Comparison of ENCODE assay signal across 17 cellular contexts in the genomic region with DNA sequence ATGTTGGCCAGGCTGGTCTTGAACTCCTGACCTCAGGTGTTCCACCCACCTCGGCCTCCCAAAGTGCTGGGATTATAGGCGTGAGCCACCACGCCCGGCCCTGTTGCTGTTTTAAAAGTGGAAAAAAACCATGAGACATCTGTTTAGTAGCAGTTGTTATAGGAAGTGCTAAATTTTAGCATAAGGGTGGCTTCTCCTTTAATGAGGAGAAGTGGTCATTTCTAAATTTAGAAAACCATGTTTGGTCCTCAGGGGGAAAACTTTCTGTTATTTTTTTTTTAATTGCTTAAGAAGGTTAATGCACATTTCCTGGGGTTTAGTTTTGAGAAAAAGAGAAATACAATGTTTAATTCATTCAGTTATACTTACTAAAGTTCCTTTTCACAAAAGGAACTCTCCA.
DNase-seq lines count a peak whose midpoint lies in the region; ATAC-seq and TF ChIP-seq lines count a peak whose summit lies in the region.
"Had no signal": no experiment of that assay in that cellular context is flagged by ENCODE, and none has a peak within 500 bp of the region (broad histone marks: within the 10 kb centered on the region; RNA-seq: fewer than 3 reads in every experiment).

No MANE protein-coding gene starts in this region.

- H3K9ac ChIP-seq in Karpas-422 (ENCODE audit: low read length) = no peak overlapping the region

- ATAC-seq in WTC11 (no peak), GM21367 (IDR thresholded peaks at IDR 0.05; ENCODE audit: unreplicated experiment) (no peak)
- ATAC-seq: A549, Panc1 had no signal

- CTCF ChIA-PET in WTC11 (lab: Charles Lee) = no interaction called here

- no peaks in the 10 kb centered on the region for H3K9me3 ChIP-seq in Karpas-422 (ENCODE audit: low read length)
- H3K9me3 ChIP-seq: A549 had no signal

- H3K9me3 Mint-ChIP-seq in CD14-positive monocyte (no peaks in the 10 kb centered on the region), WTC11 (no peaks in the 10 kb centered on the region)
- H3K9me3 Mint-ChIP-seq: CD4-positive, alpha-beta memory T cell had no signal

- no peak overlapping the region for H3K4me3 ChIP-seq in Karpas-422 (ENCODE audit: low read length)
- H3K4me3 ChIP-seq: A549 had no signal

- H3K4me1 Mint-ChIP-seq in CD14-positive monocyte (peaks cover 33% of the 10 kb centered on the region), WTC11 (peaks cover 57% of the 10 kb centered on the region)
- H3K4me1 Mint-ChIP-seq: CD4-positive, alpha-beta memory T cell had no signal

- no peaks in the 10 kb centered on the region for H4K20me1 ChIP-seq in Karpas-422 (ENCODE audit: insufficient read depth, low read depth, low read length)

- H3K27me3 Mint-ChIP-seq in CD14-positive monocyte (ENCODE audit: low read depth in 3 of 3) (no peaks in the 10 kb centered on the region), WTC11 (ENCODE audit: low read depth) (no peaks in the 10 kb centered on the region)

- peak overlapping the region; percentile 40 for H3K4me2 ChIP-seq in Karpas-422 (ENCODE audit: low read depth, low read length, poor library complexity, severe bottlenecking)
- H3K4me2 ChIP-seq: A549 had no signal

- H3K27ac Mint-ChIP-seq in CD14-positive monocyte (peak overlapping the region; percentile 73 to 93 (median 90)), WTC11 (peak overlapping the region; percentile 58; the same call in 1 of the 2 replicates)
- H3K27ac Mint-ChIP-seq: CD4-positive, alpha-beta memory T cell had no signal

- H3K36me3 ChIP-seq in Karpas-422 (ENCODE audit: insufficient read depth, low read length) = no peaks in the 10 kb centered on the region

- TF ChIP-seq CTCF in CD14-positive monocyte (IDR thresholded peaks at IDR 0.05) (no peak), WTC11 (IDR thresholded peaks at IDR 0.05) (no peak)

- POLR2A ChIA-PET in WTC11 (lab: Charles Lee) = no interaction called here

- H3K4me1 ChIP-seq in Karpas-422 (ENCODE audit: low read length) = peaks cover 38% of the 10 kb centered on the region
- H3K4me1 ChIP-seq: A549 had no signal

- H3K36me3 Mint-ChIP-seq in CD14-positive monocyte (no peaks in the 10 kb centered on the region), WTC11 (no peaks in the 10 kb centered on the region)
- H3K36me3 Mint-ChIP-seq: CD4-positive, alpha-beta memory T cell had no signal

- no peaks in the 10 kb centered on the region for H3K27me3 ChIP-seq in Karpas-422 (ENCODE audit: low read length)

- H3K4me3 Mint-ChIP-seq in CD14-positive monocyte = peak overlapping the region in 1 of 2 donors; percentile 50
- H3K4me3 Mint-ChIP-seq in WTC11 = no peak overlapping the region
- H3K4me3 Mint-ChIP-seq: CD4-positive, alpha-beta memory T cell had no signal

- intact Hi-C loops in CD14-positive monocyte (cut with micrococcal nuclease) = no loop called here

- H3K27ac ChIP-seq in Karpas-422 (ENCODE audit: low read length) = peak overlapping the region; percentile 30; the same call in 1 of the 2 replicates
- H3K27ac ChIP-seq: A549 had no signal

- H3K9me2 ChIP-seq in Karpas-422 (replicated peaks; ENCODE audit: insufficient read depth, low read length) = no peaks in the 10 kb centered on the region

- H3K79me2 ChIP-seq in Karpas-422 (ENCODE audit: low read length) = no peaks in the 10 kb centered on the region

- DNase-seq in CD14-positive monocyte (ENCODE audit: low spot score) (no peak), Karpas-422 (no peak), NOMO-1 treated with DMSO at 0.1 percent for 48 hours (lab: John Stamatoyannopoulos, UW; ENCODE audit: unreplicated experiment) (peak; percentile 71), WTC11 (ENCODE audit: low spot score) (no peak), NCI-H2081 (lab: John Stamatoyannopoulos, UW) (no peak), NCI-H2196 (lab: John Stamatoyannopoulos, UW; ENCODE audit: unreplicated experiment) (no peak), DMS53 (lab: John Stamatoyannopoulos, UW) (no peak)
- DNase-seq: CD4-positive, alpha-beta memory T cell; DND-41; H7; IMR-90; NCI-H1930; NCI-H2171 treated with DMSO at 0.1 percent for 48 hours; Right ventricle myocardium superior had no signal

- 0 out of 2 replicates have a peak overlapping the region, but pooled peaks have one; percentile 66 for H2AFZ ChIP-seq in Karpas-422 (ENCODE audit: low read length)

TF ChIP-seq in WTC11, 78 proteins besides CTCF, POLR2A, EP300 and RAD21:
- TF ChIP-seq, protein P1, sequence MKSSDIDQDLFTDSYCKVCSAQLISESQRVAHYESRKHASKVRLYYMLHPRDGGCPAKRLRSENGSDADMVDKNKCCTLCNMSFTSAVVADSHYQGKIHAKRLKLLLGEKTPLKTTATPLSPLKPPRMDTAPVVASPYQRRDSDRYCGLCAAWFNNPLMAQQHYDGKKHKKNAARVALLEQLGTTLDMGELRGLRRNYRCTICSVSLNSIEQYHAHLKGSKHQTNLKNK (CRISPR knock-in tag; IDR thresholded peaks at IDR 0.05) = no peak
- no peak for TF ChIP-seq ZNF423 (CRISPR knock-in tag; IDR thresholded peaks at IDR 0.05)
- TF ChIP-seq ZNF317 (CRISPR knock-in tag; IDR thresholded peaks at IDR 0.05; ENCODE audit: borderline replicate concordance, low read depth) = no peak
- no peak for TF ChIP-seq NR3C1 (CRISPR knock-in tag; conservative IDR thresholded peaks at IDR 0.05; ENCODE audit: low read depth)
- no peak for TF ChIP-seq GRHL2 (CRISPR knock-in tag; IDR thresholded peaks at IDR 0.05; ENCODE audit: insufficient replicate concordance, severe bottlenecking)
- TF ChIP-seq, protein P2, sequence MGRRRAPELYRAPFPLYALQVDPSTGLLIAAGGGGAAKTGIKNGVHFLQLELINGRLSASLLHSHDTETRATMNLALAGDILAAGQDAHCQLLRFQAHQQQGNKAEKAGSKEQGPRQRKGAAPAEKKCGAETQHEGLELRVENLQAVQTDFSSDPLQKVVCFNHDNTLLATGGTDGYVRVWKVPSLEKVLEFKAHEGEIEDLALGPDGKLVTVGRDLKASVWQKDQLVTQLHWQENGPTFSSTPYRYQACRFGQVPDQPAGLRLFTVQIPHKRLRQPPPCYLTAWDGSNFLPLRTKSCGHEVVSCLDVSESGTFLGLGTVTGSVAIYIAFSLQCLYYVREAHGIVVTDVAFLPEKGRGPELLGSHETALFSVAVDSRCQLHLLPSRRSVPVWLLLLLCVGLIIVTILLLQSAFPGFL (CRISPR knock-in tag; IDR thresholded peaks at IDR 0.05; ENCODE audit: borderline replicate concordance) = no peak
- TF ChIP-seq JUN (CRISPR knock-in tag; IDR thresholded peaks at IDR 0.05) = no peak
- TF ChIP-seq, protein P3, sequence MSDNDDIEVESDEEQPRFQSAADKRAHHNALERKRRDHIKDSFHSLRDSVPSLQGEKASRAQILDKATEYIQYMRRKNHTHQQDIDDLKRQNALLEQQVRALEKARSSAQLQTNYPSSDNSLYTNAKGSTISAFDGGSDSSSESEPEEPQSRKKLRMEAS (CRISPR knock-in tag; IDR thresholded peaks at IDR 0.05) = no peak
